ENCODE assay signal across 25 cellular contexts in genomic region chr9:96085536-96086143, GRCh38.
"Had no signal": no experiment of that assay in that cellular context is flagged by ENCODE, and none has a peak within 500 bp of the region (broad histone marks: within the 10 kb centered on the region; RNA-seq: fewer than 3 reads in every experiment).

No MANE protein-coding gene starts in this region.

- H3K4me3 Mint-ChIP-seq: endodermal cell, memory B cell, naive B cell, type B pancreatic cell had no signal

- H3K27me3 ChIP-seq: sigmoid colon had no signal

- DNase-seq: effector CD4-positive, alpha-beta T cell; endodermal cell; erythroblast; foreskin keratinocyte; heart left ventricle; hippocampal formation; left ventricle myocardium inferior; lower lobe of right lung; naive B cell; psoas muscle; retina; sigmoid colon; stimulated activated CD4-positive, alpha-beta T cell treated with anti-CD3 and anti-CD28 coated beads, Interleukin-2, amount 100 ng/mL, for 24 hours; stimulated activated naive CD4-positive, alpha-beta T cell; stomach; substantia nigra had no signal

- FAIRE-seq: endothelial cell of umbilical vein, urothelium cell line had no signal

- H3K4me1 Mint-ChIP-seq: memory B cell, naive B cell had no signal

- H3K4me3 ChIP-seq: coronary artery, heart left ventricle, left ventricle myocardium inferior, lower lobe of right lung, psoas muscle, sigmoid colon, skin epidermis, stomach, thoracic aorta had no signal

- H3K27ac ChIP-seq: coronary artery, foreskin keratinocyte, heart left ventricle, left ventricle myocardium inferior, lower lobe of right lung, neutrophil, psoas muscle, sigmoid colon, skin epidermis, stomach, thoracic aorta had no signal

- H3K36me3 ChIP-seq: heart left ventricle, left ventricle myocardium inferior, lower lobe of right lung, neutrophil, sigmoid colon, stomach, thoracic aorta had no signal

- H3K36me3 Mint-ChIP-seq: naive B cell had no signal

- H3K9me3 ChIP-seq: heart left ventricle, lower lobe of right lung, neutrophil, psoas muscle, sigmoid colon, stomach, thoracic aorta had no signal

- ATAC-seq: foreskin keratinocyte, lower lobe of right lung, psoas muscle had no signal

- H3K4me1 ChIP-seq: foreskin keratinocyte, heart left ventricle, left ventricle myocardium inferior, lower lobe of right lung, psoas muscle had no signal

- H3K27ac Mint-ChIP-seq: endodermal cell, memory B cell, nephron, type B pancreatic cell had no signal
